ENCODE assay signal across 13 cellular contexts in the genomic region with DNA sequence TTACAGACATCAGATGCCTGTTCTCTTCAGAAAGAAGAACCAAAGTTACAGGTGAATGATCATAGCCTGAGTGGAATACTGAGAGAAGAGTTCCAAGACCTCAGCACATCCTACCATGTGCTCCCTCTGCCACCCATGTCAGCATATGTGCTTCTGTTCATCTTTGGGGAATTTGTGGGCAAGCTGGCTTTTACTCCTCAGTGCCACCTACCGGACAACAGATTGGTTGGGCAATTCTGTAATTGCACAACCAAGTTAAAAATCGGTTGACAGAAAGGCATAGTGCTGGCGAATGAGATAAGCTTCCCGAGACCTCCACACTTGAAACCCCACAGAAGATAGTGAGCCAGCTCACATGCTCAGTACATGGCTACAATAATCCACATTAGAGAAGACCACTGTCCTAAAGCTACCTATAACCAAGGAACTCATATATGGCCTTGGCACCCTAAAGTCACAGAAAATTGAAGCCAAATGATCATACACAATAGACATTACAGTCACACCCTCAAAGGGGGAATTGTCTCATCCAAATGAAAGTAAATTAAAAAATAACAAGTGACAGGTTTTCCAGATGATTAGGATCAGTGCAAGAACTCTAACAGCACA.
A peak's percentile ranks its signal among the peaks of the same experiment; 100 is the strongest.
DNase-seq lines count a peak whose midpoint lies in the region; ATAC-seq and TF ChIP-seq lines count a peak whose summit lies in the region.
"Had no signal": no experiment of that assay in that cellular context is flagged by ENCODE, and none has a peak within 500 bp of the region (broad histone marks: within the 10 kb centered on the region; RNA-seq: fewer than 3 reads in every experiment).

No MANE protein-coding gene starts in this region.

- TF ChIP-seq CTCF in GM20000 (IDR thresholded peaks at IDR 0.05; ENCODE audit: extremely low read depth, missing control alignments) (peak; percentile 40), mammary epithelial cell (conservative IDR thresholded peaks at IDR 0.05 in 1 of 2, IDR thresholded peaks at IDR 0.05 in 1 of 2; ENCODE audit: extremely low read depth in 1 of 2, insufficient read depth in 1 of 2, low read depth in 1 of 2, low read length in 2 of 2) (peak; percentile 32 to 55), osteocyte (IDR thresholded peaks at IDR 0.05) (peak; percentile 12)

- no TSS peak for BruUV-seq in mammary epithelial cell (replicated peaks; lab: Mats Ljungman, UMichigan)

- in situ Hi-C loops in mammary epithelial cell (cut with MboI; ENCODE audit: low sequenced_read_pairs in 2 of 2), result no loop called here

- H3K79me2 ChIP-seq in mammary epithelial cell (ENCODE audit: insufficient read depth, low read length), result no peaks in the 10 kb centered on the region

- H3K27me3 ChIP-seq in mammary epithelial cell (ENCODE audit: insufficient read depth, low read length), result no peaks in the 10 kb centered on the region
- H3K27me3 ChIP-seq: testis had no signal

- dilution Hi-C loops in mammary epithelial cell (cut with HindIII; ENCODE audit: low sequenced_read_pairs), result no loop called here

- no peak overlapping the region for H2AFZ ChIP-seq in mammary epithelial cell (ENCODE audit: low read depth, low read length)

- H3K9ac ChIP-seq in mammary epithelial cell (ENCODE audit: insufficient read depth, low read length), result no peak overlapping the region

- no peaks in the 10 kb centered on the region for H3K9me3 ChIP-seq in mammary epithelial cell (replicated peaks; ENCODE audit: insufficient read depth, low read length)
- H3K9me3 ChIP-seq: testis had no signal

- no peak overlapping the region for H3K4me3 Mint-ChIP-seq in osteocyte (ENCODE audit: unreplicated experiment)
- no peak overlapping the region for H3K4me3 Mint-ChIP-seq in activated naive CD8-positive, alpha-beta T cell treated with anti-CD3 and anti-CD28 coated beads, Interleukin-2, amount 50 U/mL, for 24 hours
- no peak overlapping the region for H3K4me3 Mint-ChIP-seq in activated CD4-positive, alpha-beta T cell treated with anti-CD3 and anti-CD28 coated beads for 36 hours
- H3K4me3 Mint-ChIP-seq: immature natural killer cell had no signal

- no peaks in the 10 kb centered on the region for H3K27me3 Mint-ChIP-seq in osteocyte (ENCODE audit: unreplicated experiment)
- H3K27me3 Mint-ChIP-seq in activated naive CD8-positive, alpha-beta T cell treated with anti-CD3 and anti-CD28 coated beads, Interleukin-2, amount 50 U/mL, for 24 hours, result no peaks in the 10 kb centered on the region
- H3K27me3 Mint-ChIP-seq in activated CD4-positive, alpha-beta T cell treated with anti-CD3 and anti-CD28 coated beads for 36 hours, result no peaks in the 10 kb centered on the region

- H3K4me2 ChIP-seq in mammary epithelial cell (ENCODE audit: insufficient read depth, low read depth, low read length), result no peak overlapping the region

- CTCF ChIA-PET in mammary epithelial cell (lab: Charles Lee; ENCODE audit: low non-redundant PET), result no interaction called here
- CTCF ChIA-PET in activated CD4-positive, alpha-beta T cell treated with anti-CD3 and anti-CD28 coated beads for 36 hours (lab: Charles Lee), result interaction anchor here (0.7 kb wide), 1 partner anchor 11 kb away, joined by 4 read pairs; no protein-coding TSS in a partner anchor

- H3K9me3 Mint-ChIP-seq in osteocyte (ENCODE audit: unreplicated experiment), result no peaks in the 10 kb centered on the region
- H3K9me3 Mint-ChIP-seq in activated naive CD8-positive, alpha-beta T cell treated with anti-CD3 and anti-CD28 coated beads, Interleukin-2, amount 50 U/mL, for 24 hours, result peaks cover 8% of the 10 kb centered on the region
- H3K9me3 Mint-ChIP-seq in activated CD4-positive, alpha-beta T cell treated with anti-CD3 and anti-CD28 coated beads for 36 hours (ENCODE audit: low read depth), result peaks cover 11% of the 10 kb centered on the region

- H3K4me1 Mint-ChIP-seq in osteocyte (ENCODE audit: unreplicated experiment), result peaks cover 1% of the 10 kb centered on the region
- H3K4me1 Mint-ChIP-seq in activated naive CD8-positive, alpha-beta T cell treated with anti-CD3 and anti-CD28 coated beads, Interleukin-2, amount 50 U/mL, for 24 hours, result no peaks in the 10 kb centered on the region
- H3K4me1 Mint-ChIP-seq in activated CD4-positive, alpha-beta T cell treated with anti-CD3 and anti-CD28 coated beads for 36 hours, result no peaks in the 10 kb centered on the region
- H3K4me1 Mint-ChIP-seq: immature natural killer cell had no signal

- no peak for ATAC-seq in activated naive CD8-positive, alpha-beta T cell treated with anti-CD3 and anti-CD28 coated beads, Interleukin-2, amount 50 U/mL, for 24 hours
- no peak for ATAC-seq in activated CD4-positive, alpha-beta T cell treated with anti-CD3 and anti-CD28 coated beads for 36 hours
- no peak for ATAC-seq in HG03196 (IDR thresholded peaks at IDR 0.05; ENCODE audit: unreplicated experiment)
- ATAC-seq: activated CD4-positive, CD25-positive, alpha-beta regulatory T cell treated with anti-CD3 and anti-CD28 coated beads, Interleukin-2, amount 50 U/mL, for 24 hours had no signal

- no peak overlapping the region for H3K27ac ChIP-seq in mammary epithelial cell (ENCODE audit: insufficient read depth, low read depth, low read length)
- H3K27ac ChIP-seq: testis had no signal

- no peak overlapping the region for H3K27ac Mint-ChIP-seq in osteocyte (ENCODE audit: unreplicated experiment)
- no peak overlapping the region for H3K27ac Mint-ChIP-seq in activated naive CD8-positive, alpha-beta T cell treated with anti-CD3 and anti-CD28 coated beads, Interleukin-2, amount 50 U/mL, for 24 hours
- H3K27ac Mint-ChIP-seq in activated CD4-positive, alpha-beta T cell treated with anti-CD3 and anti-CD28 coated beads for 36 hours, result no peak overlapping the region
- H3K27ac Mint-ChIP-seq: immature natural killer cell had no signal

- POLR2A ChIA-PET in activated CD4-positive, alpha-beta T cell treated with anti-CD3 and anti-CD28 coated beads for 36 hours (lab: Charles Lee), result no interaction called here

- intact Hi-C loops in mammary epithelial cell (cut with micrococcal nuclease), result loop anchor here (5.0 kb wide), 1 partner anchor 453 kb away; no protein-coding TSS in a partner anchor
- intact Hi-C loops in activated CD4-positive, alpha-beta T cell treated with anti-CD3 and anti-CD28 coated beads for 36 hours (cut with DNase I, micrococcal nuclease), result no loop called here

- H3K36me3 Mint-ChIP-seq in osteocyte (ENCODE audit: unreplicated experiment), result no peaks in the 10 kb centered on the region
- no peaks in the 10 kb centered on the region for H3K36me3 Mint-ChIP-seq in activated naive CD8-positive, alpha-beta T cell treated with anti-CD3 and anti-CD28 coated beads, Interleukin-2, amount 50 U/mL, for 24 hours (ENCODE audit: low read depth)
- no peaks in the 10 kb centered on the region for H3K36me3 Mint-ChIP-seq in activated CD4-positive, alpha-beta T cell treated with anti-CD3 and anti-CD28 coated beads for 36 hours (ENCODE audit: low read depth)
- H3K36me3 Mint-ChIP-seq: immature natural killer cell had no signal

- H3K36me3 ChIP-seq in mammary epithelial cell (ENCODE audit: insufficient read depth, low read length), result no peaks in the 10 kb centered on the region

- no peak for DNase-seq in GM20000 (ENCODE audit: low spot score)
- DNase-seq in NAMALWA (ENCODE audit: low spot score), result peak; percentile 64
- peak; percentile 5 for DNase-seq in mammary epithelial cell
- DNase-seq in osteocyte (ENCODE audit: extremely low spot score, unreplicated experiment), result no peak
- DNase-seq in activated naive CD8-positive, alpha-beta T cell treated with anti-CD3 and anti-CD28 coated beads, Interleukin-2, amount 50 U/mL, for 24 hours, result no peak
- DNase-seq in activated CD4-positive, alpha-beta T cell treated with anti-CD3 and anti-CD28 coated beads for 36 hours, result no peak
- DNase-seq: DMS79; effector CD4-positive, alpha-beta T cell; immature natural killer cell; NCI-H69; testis had no signal

- H3K4me1 ChIP-seq in mammary epithelial cell (ENCODE audit: insufficient read depth, low read length), result no peaks in the 10 kb centered on the region
- H3K4me1 ChIP-seq: testis had no signal

- 80% methylated on average over 3 of the region's 4 CpGs for WGBS in mammary epithelial cell (ENCODE audit: low coverage, missing lambda C conversion rate)

- H3K4me3 ChIP-seq in mammary epithelial cell (replicated peaks in 1 of 3; ENCODE audit: insufficient read depth in 1 of 3, low read depth in 2 of 3, low read length in 3 of 3), result no peak overlapping the region
- H3K4me3 ChIP-seq: testis had no signal

- no peaks in the 10 kb centered on the region for H4K20me1 ChIP-seq in mammary epithelial cell (ENCODE audit: insufficient read depth, low read length)

Comparison
In these comparisons a context has a peak if more than half of its experiments do, and no peak if none do; other contexts are left out.
1. DNase-seq: peak in NAMALWA (single experiment) and mammary epithelial cell (single experiment); none in GM20000 (single experiment), osteocyte (single experiment), activated naive CD8-positive, alpha-beta T cell treated with anti-CD3 and anti-CD28 coated beads, Interleukin-2, amount 50 U/mL, for 24 hours (single experiment) and activated CD4-positive, alpha-beta T cell treated with anti-CD3 and anti-CD28 coated beads for 36 hours (single experiment).
2. Peak in every context shown above with its lines, with median percentiles within 50 percentile points of each other: CTCF ChIP-seq.